In genomic region chr12:130258863-130259262, GRCh38 we compare ENCODE assay signal across 32 cellular contexts.
"Had no signal": no experiment of that assay in that cellular context is flagged by ENCODE, and none has a peak within 500 bp of the region (broad histone marks: within the 10 kb centered on the region; RNA-seq: fewer than 3 reads in every experiment).

No MANE protein-coding gene starts in this region.

- H3K4me3 ChIP-seq: adrenal gland, ascending aorta, body of pancreas, breast epithelium, cardiac muscle cell had no signal

- H3K27ac ChIP-seq: adrenal gland, ascending aorta, body of pancreas, brain microvascular endothelial cell, breast epithelium, cardiac muscle cell had no signal

- H3K4me1 ChIP-seq: adrenal gland, ascending aorta, body of pancreas, breast epithelium had no signal

- DNase-seq: activated effector memory CD4-positive, alpha-beta T cell treated with anti-CD3 and anti-CD28 coated beads, Interleukin-2, amount 50 U/mL, for 16 hours; activated effector memory CD4-positive, alpha-beta T cell treated with Interleukin-2 at 50 U/mL for 16 hours; activated gamma-delta T cell; activated gamma-delta T cell treated with Interleukin-2 at 50 U/mL for 16 hours; activated naive CD4-positive, alpha-beta T cell; activated naive CD4-positive, alpha-beta T cell treated with anti-CD3 and anti-CD28 coated beads for 36 hours; activated naive CD4-positive, alpha-beta T cell treated with anti-CD3 and anti-CD28 coated beads, Interleukin-2, amount 10 ng/mL, durations not matched to agents 7 days and 5 days; activated naive CD4-positive, alpha-beta T cell treated with anti-CD3 and anti-CD28 coated beads, Interleukin-2, amount 50 U/mL, for 16 hours; activated naive CD4-positive, alpha-beta T cell treated with Interleukin-2 at 50 U/mL for 16 hours; activated naive CD8-positive, alpha-beta T cell treated with anti-CD3 and anti-CD28 coated beads for 36 hours; activated naive CD8-positive, alpha-beta T cell treated with anti-CD3 and anti-CD28 coated beads, Interleukin-2, amount 10 ng/mL, durations not matched to agents 7 days and 5 days; activated naive CD8-positive, alpha-beta T cell treated with anti-CD3 and anti-CD28 coated beads, Interleukin-2, amount 50 U/mL, for 24 hours; activated T-cell treated with anti-CD3 and anti-CD28 coated beads, Interleukin-2, amount 50 U/mL, for 1 hour; activated T-cell treated with anti-CD3 and anti-CD28 coated beads, Interleukin-2, amount 50 U/mL, for 24 hours; activated T-cell treated with anti-CD3 and anti-CD28 coated beads, Interleukin-2, amount 50 U/mL, for 4 hours; activated T-cell treated with anti-CD3 and anti-CD28 coated beads, Interleukin-2, amount 50 U/mL, for 48 hours; activated T-cell treated with anti-CD3 and anti-CD28 coated beads, Interleukin-2, amount 50 U/mL, for 72 hours; adrenal gland; amniotic stem cell; amygdala; anterior cingulate cortex; aorta; body of pancreas; brain microvascular endothelial cell; caudate nucleus; central memory CD4-positive, alpha-beta T cell; cerebellar nuclear complex had no signal

- H3K27me3 ChIP-seq: adrenal gland, ascending aorta, body of pancreas, brain microvascular endothelial cell, breast epithelium had no signal

- H3K36me3 ChIP-seq: adrenal gland, ascending aorta, brain microvascular endothelial cell, breast epithelium, cardiac muscle cell had no signal

- H3K9me3 ChIP-seq: adrenal gland, ascending aorta, body of pancreas, breast epithelium had no signal

- ATAC-seq: activated naive CD4-positive, alpha-beta T cell treated with anti-CD3 and anti-CD28 coated beads, Interleukin-2, amount 50 U/mL, for 72 hours; activated naive CD8-positive, alpha-beta T cell treated with anti-CD3 and anti-CD28 coated beads, Interleukin-2, amount 50 U/mL, for 24 hours; activated T-cell treated with anti-CD3 and anti-CD28 coated beads, Interleukin-2, amount 50 U/mL, for 4 hours; activated T-cell treated with anti-CD3 and anti-CD28 coated beads, Interleukin-2, amount 50 U/mL, for 72 hours; activated T-helper 17 cell treated with anti-CD3 and anti-CD28 coated beads, Interleukin-2, amount 50 U/mL, for 72 hours; body of pancreas had no signal
